Comparison of ENCODE assay signal across 14 cellular contexts in genomic region chr14:25046301-25046943, GRCh38. TPM values are rescaled to one million over a fixed set of nuclear protein-coding genes. Genes with fewer than 3 reads are reported as not detected.
"Had no signal": no experiment of that assay in that cellular context is flagged by ENCODE, and none has a peak within 500 bp of the region (broad histone marks: within the 10 kb centered on the region; RNA-seq: fewer than 3 reads in every experiment).

No MANE protein-coding gene starts in this region.

- H3K4me3 Mint-ChIP-seq: naive thymus-derived CD8-positive, alpha-beta T cell; stimulated activated naive B cell treated with anti-CD40 and anti-IgM and Interleukin-4, amounts not matched to agents 10 μg/mL and 1 μg/mL and 100 μg/mL, for 72 hours; T-helper 17 cell had no signal

- H3K36me3 ChIP-seq: esophagus squamous epithelium, spleen, uterus had no signal

- H3K27ac Mint-ChIP-seq: naive thymus-derived CD8-positive, alpha-beta T cell; stimulated activated naive B cell treated with anti-CD40 and anti-IgM and Interleukin-4, amounts not matched to agents 10 μg/mL and 1 μg/mL and 100 μg/mL, for 72 hours; T-helper 17 cell had no signal

- H3K27me3 ChIP-seq: uterus had no signal

- H3K9me3 Mint-ChIP-seq: stimulated activated naive B cell treated with anti-CD40 and anti-IgM and Interleukin-4, amounts not matched to agents 10 μg/mL and 1 μg/mL and 100 μg/mL, for 72 hours had no signal

- DNase-seq: activated naive CD4-positive, alpha-beta T cell treated with anti-CD3 and anti-CD28 coated beads, Interleukin-2, amount 50 U/mL, for 16 hours; amygdala; esophagus squamous epithelium; foreskin melanocyte; head of caudate nucleus; islet precursor cell; mucosa of descending colon; naive thymus-derived CD8-positive, alpha-beta T cell; posterior cingulate gyrus; spleen; stimulated activated CD4-positive, alpha-beta T cell treated with anti-CD3 and anti-CD28 coated beads, Interleukin-1b, Interleukin-23, amount 100 ng/mL, for 48 hours; stimulated activated naive B cell treated with anti-CD40 and anti-IgM and Interleukin-4, amounts not matched to agents 10 μg/mL and 1 μg/mL and 100 μg/mL, for 72 hours; T-helper 17 cell; uterus had no signal

- H3K27ac ChIP-seq: esophagus squamous epithelium, spleen, uterus had no signal

- ATAC-seq: mucosa of descending colon; naive thymus-derived CD8-positive, alpha-beta T cell; stimulated activated naive B cell treated with anti-CD40 and anti-IgM and Interleukin-4, amounts not matched to agents 10 μg/mL and 1 μg/mL and 100 μg/mL, for 72 hours; T-helper 17 cell had no signal

- H3K36me3 Mint-ChIP-seq: stimulated activated naive B cell treated with anti-CD40 and anti-IgM and Interleukin-4, amounts not matched to agents 10 μg/mL and 1 μg/mL and 100 μg/mL, for 72 hours had no signal

- H3K4me3 ChIP-seq: esophagus squamous epithelium, mucosa of descending colon, spleen, uterus had no signal

- H3K9me3 ChIP-seq: esophagus squamous epithelium, mucosa of descending colon, spleen, uterus had no signal

RNA-seq across cellular contexts. Expression of gene STXBP6, which starts 3.5 kb away (rescaled TPM):
- total RNA-seq: naive thymus-derived CD8-positive, alpha-beta T cell; T-helper 17 cell had no signal
